Comparison of ENCODE assay signal across 8 cellular contexts in the genomic region with DNA sequence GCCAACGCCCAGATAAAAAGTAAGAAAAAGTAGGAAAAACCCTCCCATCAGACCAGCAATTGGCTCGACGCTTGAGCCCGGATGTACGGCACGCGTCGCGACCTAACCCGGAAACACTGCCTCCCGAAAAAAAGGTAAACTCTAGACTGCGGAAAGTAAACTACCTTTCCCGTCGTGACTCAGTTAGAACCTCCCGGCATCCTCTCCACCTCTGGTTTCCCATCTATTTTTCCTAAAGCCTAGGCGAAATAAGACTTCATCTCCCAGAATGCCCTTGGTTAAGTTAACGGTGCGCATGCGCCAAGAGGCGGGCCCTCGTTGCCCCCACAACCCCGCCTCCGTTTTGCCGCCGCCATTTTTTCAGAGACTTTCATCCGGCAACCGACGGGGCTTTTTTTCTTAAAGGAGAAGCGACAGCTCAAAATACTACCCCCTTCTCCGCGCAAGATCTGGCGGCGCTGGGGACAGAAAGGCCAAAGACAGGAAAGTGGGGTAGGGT. TPM values are rescaled to one million over a fixed set of nuclear protein-coding genes. Genes with fewer than 3 reads are reported as not detected.
DNase-seq lines count a peak whose midpoint lies in the region; ATAC-seq, FAIRE-seq and TF ChIP-seq lines count a peak whose summit lies in the region.

No MANE protein-coding gene starts in this region.

- DNase-seq in CD8-positive, alpha-beta T cell = peak; percentile 84 to 95 (median 92)
- DNase-seq in NCI-H524 (lab: John Stamatoyannopoulos, UW) (peak; percentile 89 to 98), kidney epithelial cell (ENCODE audit: low read depth) (peak; percentile 95)
- DNase-seq in activated CD4-positive, alpha-beta T cell treated with anti-CD3 and anti-CD28 coated beads, Interleukin-2, amount 10 ng/mL, durations not matched to agents 24 days and 14 days = peak; percentile 97
- DNase-seq in stimulated activated CD4-positive, alpha-beta T cell treated with anti-CD3 and anti-CD28 coated beads, Interleukin-15, amount 100 ng/mL, for 24 hours = peak; percentile 92

- H3K9me3 ChIP-seq in CD8-positive, alpha-beta T cell (ENCODE audit: low read length) = no peaks in the 10 kb centered on the region

- no peaks in the 10 kb centered on the region for H3K9me3 Mint-ChIP-seq in CD8-positive, alpha-beta T cell
- no peaks in the 10 kb centered on the region for H3K9me3 Mint-ChIP-seq in activated CD4-positive, alpha-beta T cell treated with anti-CD3 and anti-CD28 coated beads, Interleukin-2, amount 10 ng/mL, durations not matched to agents 24 days and 14 days

- no peaks in the 10 kb centered on the region for H3K27me3 ChIP-seq in CD8-positive, alpha-beta T cell (ENCODE audit: insufficient read depth, low read length)
- H3K27me3 ChIP-seq in kidney epithelial cell (ENCODE audit: control insufficient read depth, insufficient read depth, low read length) = no peaks in the 10 kb centered on the region

- peak overlapping the region; percentile 99 for H3K4me3 ChIP-seq in CD8-positive, alpha-beta T cell (ENCODE audit: low read depth, low read length)
- H3K4me3 ChIP-seq in kidney epithelial cell (ENCODE audit: low read depth, low read length) = peak overlapping the region; percentile 100

- H3K4me1 ChIP-seq in CD8-positive, alpha-beta T cell (ENCODE audit: insufficient read depth, low read length) = peaks cover 63% of the 10 kb centered on the region

- H3K27me3 Mint-ChIP-seq in CD8-positive, alpha-beta T cell (ENCODE audit: low read depth) = no peaks in the 10 kb centered on the region
- H3K27me3 Mint-ChIP-seq in activated CD4-positive, alpha-beta T cell treated with anti-CD3 and anti-CD28 coated beads, Interleukin-2, amount 10 ng/mL, durations not matched to agents 24 days and 14 days = peaks cover 4% of the 10 kb centered on the region

- POLR2A ChIA-PET in CD8-positive, alpha-beta T cell (lab: Charles Lee) = interaction anchor here (0.6 to 4.3 kb wide), 10 partner anchors 10 to 911 kb away, joined by 3 to 39 read pairs (median 4); a partner anchor contains a TSS

- H3K27ac ChIP-seq in CD8-positive, alpha-beta T cell (ENCODE audit: low read depth, low read length) = peak overlapping the region; percentile 99

- no peak for TF ChIP-seq CTCF in CD8-positive, alpha-beta T cell (IDR thresholded peaks at IDR 0.05)
- no peak for TF ChIP-seq CTCF in kidney epithelial cell (IDR thresholded peaks at IDR 0.05; ENCODE audit: insufficient read depth, low read length, poor library complexity, severe bottlenecking)

- peaks cover 33% of the 10 kb centered on the region for H3K36me3 Mint-ChIP-seq in CD8-positive, alpha-beta T cell
- peaks cover 33% of the 10 kb centered on the region for H3K36me3 Mint-ChIP-seq in activated CD4-positive, alpha-beta T cell treated with anti-CD3 and anti-CD28 coated beads, Interleukin-2, amount 10 ng/mL, durations not matched to agents 24 days and 14 days (ENCODE audit: low read depth)

- FAIRE-seq in colon (lab: Jason Lieb, UNC) = peak; percentile 97

- H3K36me3 ChIP-seq in CD8-positive, alpha-beta T cell (ENCODE audit: insufficient read depth, low read length) = no peaks in the 10 kb centered on the region
- H3K36me3 ChIP-seq in kidney epithelial cell (ENCODE audit: control insufficient read depth, insufficient read depth, low read length) = no peaks in the 10 kb centered on the region

- CTCF ChIA-PET in CD8-positive, alpha-beta T cell (lab: Charles Lee) = interaction anchor here (1.2 to 5.2 kb wide), 5 partner anchors 10 to 68 kb away, joined by 3 to 67 read pairs (median 4); no protein-coding TSS in a partner anchor

- H3K4me1 Mint-ChIP-seq in CD8-positive, alpha-beta T cell (ENCODE audit: low read depth) = peaks cover 76% of the 10 kb centered on the region
- peaks cover 69% of the 10 kb centered on the region for H3K4me1 Mint-ChIP-seq in activated CD4-positive, alpha-beta T cell treated with anti-CD3 and anti-CD28 coated beads, Interleukin-2, amount 10 ng/mL, durations not matched to agents 24 days and 14 days

- H3K27ac Mint-ChIP-seq in CD8-positive, alpha-beta T cell = peak overlapping the region; percentile 100
- H3K27ac Mint-ChIP-seq in activated CD4-positive, alpha-beta T cell treated with anti-CD3 and anti-CD28 coated beads, Interleukin-2, amount 10 ng/mL, durations not matched to agents 24 days and 14 days = peak overlapping the region; percentile 100

- H3K4me3 Mint-ChIP-seq in CD8-positive, alpha-beta T cell = peak overlapping the region; percentile 99
- H3K4me3 Mint-ChIP-seq in activated CD4-positive, alpha-beta T cell treated with anti-CD3 and anti-CD28 coated beads, Interleukin-2, amount 10 ng/mL, durations not matched to agents 24 days and 14 days = peak overlapping the region; percentile 93

- peak; percentile 43 for ATAC-seq in CD8-positive, alpha-beta T cell
- peak; percentile 7 for ATAC-seq in HG03103 (IDR thresholded peaks at IDR 0.05; ENCODE audit: low read depth, unreplicated experiment)
- no peak for ATAC-seq in HG03108 (IDR thresholded peaks at IDR 0.05; ENCODE audit: unreplicated experiment)

- intact Hi-C loops in CD8-positive, alpha-beta T cell (cut with DNase I, micrococcal nuclease) = loop anchor here (1.0 to 10.0 kb wide), 19 partner anchors 15 to 1253 kb away; a partner anchor contains a TSS
- intact Hi-C loops in activated CD4-positive, alpha-beta T cell treated with anti-CD3 and anti-CD28 coated beads, Interleukin-2, amount 10 ng/mL, durations not matched to agents 24 days and 14 days (cut with micrococcal nuclease) = loop anchor here (1.0 to 5.0 kb wide), 12 partner anchors 35 to 1241 kb away; a partner anchor contains a TSS

RNA-seq across cellular contexts. Expression of a gene that starts 0.7 kb away (rescaled TPM):
- 10 to 100 TPM; 56.1 to 56.5 TPM for total RNA-seq in CD8-positive, alpha-beta T cell
- total RNA-seq in activated CD4-positive, alpha-beta T cell treated with anti-CD3 and anti-CD28 coated beads, Interleukin-2, amount 10 ng/mL, durations not matched to agents 24 days and 14 days = 57.4 and 58.3 TPM in 2 replicates
- total RNA-seq in kidney epithelial cell = 37.1 and 38.6 TPM in 2 replicates

RNA-seq across cellular contexts. Expression of a gene that starts 2.5 kb away (rescaled TPM):
- total RNA-seq in CD8-positive, alpha-beta T cell = 10 to 100 TPM; 28.1 to 31.3 TPM
- 86.3 and 86.7 TPM in 2 replicates for total RNA-seq in activated CD4-positive, alpha-beta T cell treated with anti-CD3 and anti-CD28 coated beads, Interleukin-2, amount 10 ng/mL, durations not matched to agents 24 days and 14 days
- 5.8 and 5.9 TPM in 2 replicates for total RNA-seq in kidney epithelial cell

RNA-seq across cellular contexts. Expression of a gene that starts 44.3 kb away (rescaled TPM):
- 1 to 10 TPM; 3.7 TPM for total RNA-seq in CD8-positive, alpha-beta T cell
- total RNA-seq in activated CD4-positive, alpha-beta T cell treated with anti-CD3 and anti-CD28 coated beads, Interleukin-2, amount 10 ng/mL, durations not matched to agents 24 days and 14 days = 3.4 and 3.9 TPM in 2 replicates
- 0.96 and 1.1 TPM in 2 replicates for total RNA-seq in kidney epithelial cell
